Comparison of ENCODE assay signal across 13 cellular contexts in the genomic region with DNA sequence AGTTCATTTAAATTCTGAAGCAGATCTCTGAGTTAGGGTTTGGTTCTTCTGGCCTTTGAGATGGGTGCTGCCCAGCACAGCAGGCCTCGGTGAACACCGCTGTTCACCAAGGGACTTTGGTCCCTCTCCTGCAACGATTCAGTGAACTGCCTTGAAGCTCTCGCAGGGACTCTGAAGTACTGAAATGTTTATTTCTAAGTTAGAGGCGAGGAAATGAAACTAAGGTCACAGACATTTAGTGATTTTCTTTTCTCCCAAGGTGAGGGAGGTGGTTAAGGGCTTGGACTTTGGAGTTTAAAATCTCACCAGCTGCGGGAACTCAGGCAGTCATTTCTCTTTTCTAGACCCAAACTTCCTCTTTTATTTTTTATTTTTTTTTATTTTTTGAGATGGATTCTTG. TPM values are rescaled to one million over a fixed set of nuclear protein-coding genes. Genes with fewer than 3 reads are reported as not detected.
DNase-seq lines count a peak whose midpoint lies in the region; ATAC-seq, FAIRE-seq and TF ChIP-seq lines count a peak whose summit lies in the region.
"Had no signal": no experiment of that assay in that cellular context is flagged by ENCODE, and none has a peak within 500 bp of the region (broad histone marks: within the 10 kb centered on the region; RNA-seq: fewer than 3 reads in every experiment).

No MANE protein-coding gene starts in this region.

- intact Hi-C loops in K562 (cut with micrococcal nuclease), result no loop called here

- peak; percentile 49 for DNase-seq in GM13976 (ENCODE audit: low spot score)
- no peak for DNase-seq in K562 (ENCODE audit: extremely low read depth in 1 of 4, low spot score in 3 of 4)
- DNase-seq in nucleus accumbens (lab: John Stamatoyannopoulos, UW), result no peak
- no peak for DNase-seq in retina
- DNase-seq in endothelial cell (ENCODE audit: low spot score), result no peak
- no peak for DNase-seq in NCI-H748 (lab: John Stamatoyannopoulos, UW; ENCODE audit: unreplicated experiment)
- DNase-seq: activated CD4-positive, alpha-beta memory T cell treated with anti-CD3 and anti-CD28 coated beads, Interleukin-2, amount 10 ng/mL, durations not matched to agents 7 days and 5 days; C1 segment of cervical spinal cord; heart left ventricle had no signal

- H2AFZ ChIP-seq in K562 (ENCODE audit: low read depth, low read length), result no peak overlapping the region

- H3K36me3 Mint-ChIP-seq in endothelial cell (ENCODE audit: low read depth, unreplicated experiment), result peaks cover 16% of the 10 kb centered on the region

- H3K79me2 ChIP-seq in K562 (ENCODE audit: control insufficient read depth, insufficient read depth, low read length), result peaks cover 99% of the 10 kb centered on the region

- 0 out of 2 replicates have a peak overlapping the region, but pooled peaks have one; percentile 2 for H3K4me2 ChIP-seq in K562 (ENCODE audit: insufficient read depth, low read length)

- in situ Hi-C loops in GM13976 (cut with MboI; ENCODE audit: low sequenced_read_pairs, unreplicated experiment) (no loop called here), K562 (cut with MboI) (no loop called here)

- no peaks in the 10 kb centered on the region for H3K27me3 ChIP-seq in K562 (ENCODE audit: control insufficient read depth in 2 of 2, insufficient read depth in 2 of 2, low read length in 2 of 2)
- H3K27me3 ChIP-seq: heart left ventricle had no signal

- H3K9ac ChIP-seq in K562 (ENCODE audit: insufficient read depth in 1 of 2, low read depth in 2 of 2, low read length in 2 of 2), result peak overlapping the region in 1 of 2 experiments; percentile 36; a peak in 1 of 4 replicates

- peaks cover 36 to 53% of the 10 kb centered on the region in 2 experiments for H3K4me1 ChIP-seq in K562 (replicated peaks in 1 of 2; ENCODE audit: control insufficient read depth in 2 of 2, insufficient read depth in 2 of 2, low read length in 2 of 2)
- H3K4me1 ChIP-seq: prostate gland had no signal

- no peak overlapping the region for H3K27ac Mint-ChIP-seq in endothelial cell (ENCODE audit: unreplicated experiment)
- H3K27ac Mint-ChIP-seq: activated CD4-positive, alpha-beta memory T cell treated with anti-CD3 and anti-CD28 coated beads, Interleukin-2, amount 10 ng/mL, durations not matched to agents 7 days and 5 days; stimulated activated effector memory CD8-positive, alpha-beta T cell treated with anti-CD3 and anti-CD28 coated beads, Interleukin-12 subunit alpha, Interleukin-12 subunit beta, amount 100 ng/mL, for 72 hours had no signal

- peaks cover 5% of the 10 kb centered on the region for H3K9me1 ChIP-seq in K562 (ENCODE audit: control insufficient read depth, insufficient read depth, low read length)

- no peak for TF ChIP-seq POLR2A in K562 (conservative IDR thresholded peaks at IDR 0.05)

- BruUV-seq in K562 (replicated peaks; lab: Mats Ljungman, UMichigan), result no TSS peak

- H3K9me3 Mint-ChIP-seq in endothelial cell (ENCODE audit: unreplicated experiment), result no peaks in the 10 kb centered on the region
- H3K9me3 Mint-ChIP-seq: stimulated activated effector memory CD8-positive, alpha-beta T cell treated with anti-CD3 and anti-CD28 coated beads, Interleukin-12 subunit alpha, Interleukin-12 subunit beta, amount 100 ng/mL, for 72 hours had no signal

- H4K20me1 ChIP-seq in K562 (replicated peaks; ENCODE audit: control insufficient read depth, insufficient read depth, low read length), result peaks cover 33% of the 10 kb centered on the region

- no peak for TF ChIP-seq EP300 in K562 (IDR thresholded peaks at IDR 0.05; ENCODE audit: low read length)

- peaks cover 1% of the 10 kb centered on the region for H3K27me3 Mint-ChIP-seq in endothelial cell (ENCODE audit: unreplicated experiment)
- H3K27me3 Mint-ChIP-seq: activated CD4-positive, alpha-beta memory T cell treated with anti-CD3 and anti-CD28 coated beads, Interleukin-2, amount 10 ng/mL, durations not matched to agents 7 days and 5 days had no signal

- peaks cover 67% of the 10 kb centered on the region for H3K36me3 ChIP-seq in K562 (ENCODE audit: control insufficient read depth, insufficient read depth, low read length)
- H3K36me3 ChIP-seq: prostate gland had no signal

- TF ChIP-seq RAD21 in K562 (CRISPR knock-in tag; conservative IDR thresholded peaks at IDR 0.05 in 1 of 2, IDR thresholded peaks at IDR 0.05 in 1 of 2), result no peak

- TF ChIP-seq CTCF in GM13976 (IDR thresholded peaks at IDR 0.05; ENCODE audit: borderline replicate concordance, control extremely low read depth, extremely low read depth, insufficient read depth, missing control alignments) (no peak), K562 (IDR thresholded peaks at IDR 0.05 in 2 of 3, conservative IDR thresholded peaks at IDR 0.05 in 1 of 3; ENCODE audit: insufficient read depth in 2 of 3, low read depth in 1 of 3, low read length in 3 of 3) (no peak), endothelial cell (IDR thresholded peaks at IDR 0.05; ENCODE audit: unreplicated experiment) (no peak)

- H3K4me3 Mint-ChIP-seq in endothelial cell (ENCODE audit: unreplicated experiment), result no peak overlapping the region
- H3K4me3 Mint-ChIP-seq: activated CD4-positive, alpha-beta memory T cell treated with anti-CD3 and anti-CD28 coated beads, Interleukin-2, amount 10 ng/mL, durations not matched to agents 7 days and 5 days; stimulated activated effector memory CD8-positive, alpha-beta T cell treated with anti-CD3 and anti-CD28 coated beads, Interleukin-12 subunit alpha, Interleukin-12 subunit beta, amount 100 ng/mL, for 72 hours had no signal

- peaks cover 8% of the 10 kb centered on the region for H3K4me1 Mint-ChIP-seq in endothelial cell (ENCODE audit: unreplicated experiment)

- POLR2A ChIA-PET in K562 (lab: Yijun Ruan, JAX), result interaction anchor here (0.5 to 2.1 kb wide), 3 partner anchors 16 to 23 kb away, joined by 3 to 11 read pairs (median 4); no protein-coding TSS in a partner anchor

- no peak for FAIRE-seq in K562 (lab: Jason Lieb, UNC)

- peak overlapping the region; percentile 19; the same call in 1 of the 3 replicates for H3K27ac ChIP-seq in K562 (ENCODE audit: extremely low read depth, low read depth, low read length)
- H3K27ac ChIP-seq: prostate gland had no signal

- H3K9me3 ChIP-seq in K562 (replicated peaks; ENCODE audit: control insufficient read depth, insufficient read depth, low read depth, low read length), result no peaks in the 10 kb centered on the region
- H3K9me3 ChIP-seq: heart left ventricle, prostate gland had no signal

- WGBS in K562 (ENCODE audit: insufficient coverage, low coverage, missing lambda C conversion rate), result 66% methylated on average over 6 of the region's 6 CpGs

- ATAC-seq in GM21367 (IDR thresholded peaks at IDR 0.05; ENCODE audit: unreplicated experiment), result peak; percentile 82
- peak; percentile 93 for ATAC-seq in HG03103 (IDR thresholded peaks at IDR 0.05; ENCODE audit: low read depth, unreplicated experiment)
- ATAC-seq in K562, result no peak
- ATAC-seq: stimulated activated effector memory CD8-positive, alpha-beta T cell treated with anti-CD3 and anti-CD28 coated beads, Interleukin-12 subunit alpha, Interleukin-12 subunit beta, amount 100 ng/mL, for 72 hours had no signal

- no peak overlapping the region for H3K4me3 ChIP-seq in K562
- H3K4me3 ChIP-seq: heart left ventricle, prostate gland had no signal

- CTCF ChIA-PET in K562 (lab: Yijun Ruan, JAX; ENCODE audit: low intra/inter-chr PET ratio), result no interaction called here

TF ChIP-seq in K562, 482 proteins besides CTCF, POLR2A, EP300 and RAD21:
- TF ChIP-seq RBFOX2 (IDR thresholded peaks at IDR 0.05; ENCODE audit: low read depth, low read length), result no peak

RNA-seq across cellular contexts. Expression of a gene that starts 26.2 kb away (rescaled TPM):
- total RNA-seq in K562 (2011; cell fraction: chromatin; rRNA removed; ENCODE audit: low replicate concordance), result 24.9 and 55.4 TPM in 2 replicates
- 17.5 and 22.4 TPM in 2 replicates for total RNA-seq in K562 (2011; cell fraction: nucleolus; rRNA removed)
- 30.3 and 42.3 TPM in 2 replicates for total RNA-seq in K562 (2011; cell fraction: nucleoplasm; rRNA removed)
- 11.1 and 13.2 TPM in 2 replicates for total RNA-seq in K562 (2014; rRNA removed)
- total RNA-seq in K562 (2014; rRNA removed; fragmentation: Illumina TruSeq; extraction: Trizol), result 29.6 and 33.6 TPM in 2 replicates
- total RNA-seq in K562 (2015; rRNA removed; fragmentation: Illumina TruSeq; extraction: Trizol), result 25.9 and 26.5 TPM in 2 replicates
- 41.3 and 44.7 TPM in 2 replicates for total RNA-seq in K562 (2021)
- polyA plus RNA-seq in K562 (2011; rRNA removed), result 26.3 and 31.6 TPM in 2 replicates
- polyA plus RNA-seq in K562 (2011; cell fraction: cytosol; rRNA removed), result 8.7 and 15.4 TPM in 2 replicates
- polyA plus RNA-seq in K562 (2011; cell fraction: nucleus; rRNA removed), result 40.0 and 46.3 TPM in 2 replicates
- 24.2 and 27.2 TPM in 2 replicates for polyA plus RNA-seq in K562 (2012)
- polyA plus RNA-seq in K562 (2014; fragmentation: Illumina TruSeq; extraction: Trizol), result 41.2 and 41.6 TPM in 2 replicates
- polyA plus RNA-seq in K562 (2014; fragmentation: Nextera tagmentation; extraction: Ambion mirVana), result 10 to 100 TPM; 11.8 to 14.8 TPM
- 23.8 and 27.2 TPM in 2 replicates for polyA plus RNA-seq in K562 (2014; rRNA removed)
- 26.4 and 27.4 TPM in 2 replicates for polyA minus RNA-seq in K562 (2011; rRNA and poly(A)+ RNA removed)
- 15.8 and 21.2 TPM in 2 replicates for polyA minus RNA-seq in K562 (2011; cell fraction: cytosol; rRNA and poly(A)+ RNA removed)
- polyA minus RNA-seq in K562 (2011; cell fraction: nucleus; rRNA and poly(A)+ RNA removed), result 12.7 and 14.9 TPM in 2 replicates
- total RNA-seq in endothelial cell (ENCODE audit: unreplicated experiment), result 20.4 TPM
